ENCODE assay signal across 23 cellular contexts in the genomic region with DNA sequence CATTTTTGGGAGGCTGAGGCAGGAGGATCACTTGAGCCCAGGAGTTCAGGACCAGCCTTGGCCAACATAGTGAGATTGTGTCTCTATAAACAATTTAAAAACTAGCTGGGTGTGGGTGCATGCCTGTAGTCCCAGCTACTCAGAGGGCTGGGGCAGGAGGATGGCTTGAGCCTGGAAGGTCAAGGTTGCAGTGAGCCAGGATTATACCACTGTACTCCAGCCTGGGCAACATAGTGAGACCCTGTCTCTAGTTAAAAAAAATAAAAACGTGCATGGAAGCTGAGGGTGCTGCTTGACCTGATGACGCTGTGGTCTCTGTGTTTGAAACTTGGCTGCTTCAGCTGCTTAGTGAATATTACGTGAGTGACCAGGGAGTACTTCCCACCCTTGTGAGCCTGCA.
A peak's percentile ranks its signal among the peaks of the same experiment; 100 is the strongest.
DNase-seq lines count a peak whose midpoint lies in the region; ATAC-seq and TF ChIP-seq lines count a peak whose summit lies in the region.
"Had no signal": no experiment of that assay in that cellular context is flagged by ENCODE, and none has a peak within 500 bp of the region (broad histone marks: within the 10 kb centered on the region; RNA-seq: fewer than 3 reads in every experiment).

No MANE protein-coding gene starts in this region.

- intact Hi-C loops in CD4-positive, alpha-beta memory T cell (cut with micrococcal nuclease), result no loop called here
- intact Hi-C loops in OCI-LY7 (cut with micrococcal nuclease; ENCODE audit: unreplicated experiment), result no loop called here
- intact Hi-C loops in naive thymus-derived CD4-positive, alpha-beta T cell (cut with micrococcal nuclease), result loop anchor here in 1 of 2 donors (5.0 kb wide), 1 partner anchor 36 kb away; no protein-coding TSS in a partner anchor

- no peaks in the 10 kb centered on the region for H3K27me3 ChIP-seq in BLaER1
- no peaks in the 10 kb centered on the region for H3K27me3 ChIP-seq in CD4-positive, alpha-beta memory T cell (ENCODE audit: insufficient read depth, low read length)
- H3K27me3 ChIP-seq in naive thymus-derived CD4-positive, alpha-beta T cell (ENCODE audit: control insufficient read depth in 2 of 2, insufficient read depth in 2 of 2, low read length in 2 of 2), result no peaks in the 10 kb centered on the region
- H3K27me3 ChIP-seq: adrenal gland, left lung, ovary, transverse colon had no signal

- BruUV-seq in OCI-LY7 (replicated peaks; lab: Mats Ljungman, UMichigan), result no TSS peak

- TF ChIP-seq CTCF in OCI-LY7 (conservative IDR thresholded peaks at IDR 0.05; ENCODE audit: low read length), result no peak

- H3K4me1 ChIP-seq in BLaER1 (peaks cover 100% of the 10 kb centered on the region), OCI-LY7 (ENCODE audit: insufficient read depth, low read length, poor library complexity, severe bottlenecking) (peaks cover 71% of the 10 kb centered on the region)
- peaks cover 95% of the 10 kb centered on the region for H3K4me1 ChIP-seq in CD4-positive, alpha-beta memory T cell (ENCODE audit: insufficient read depth, low read length)
- peaks cover 63 to 68% of the 10 kb centered on the region in 2 donors for H3K4me1 ChIP-seq in naive thymus-derived CD4-positive, alpha-beta T cell (ENCODE audit: control insufficient read depth in 2 of 2, insufficient read depth in 2 of 2, low read length in 2 of 2)

- H3K27ac ChIP-seq in BLaER1, result peak overlapping the region; percentile 64
- no peak overlapping the region for H3K27ac ChIP-seq in CD4-positive, alpha-beta memory T cell (ENCODE audit: low read depth, low read length)
- no peak overlapping the region for H3K27ac ChIP-seq in OCI-LY7 (ENCODE audit: low read depth, low read length, poor library complexity, severe bottlenecking)
- no peak overlapping the region for H3K27ac ChIP-seq in naive thymus-derived CD4-positive, alpha-beta T cell (ENCODE audit: low read depth, low read length)
- H3K27ac ChIP-seq: ovary, RWPE1 had no signal

- H3K4me3 ChIP-seq in BLaER1 (no peak overlapping the region), OCI-LY7 (ENCODE audit: low read depth, low read length, poor library complexity, severe bottlenecking) (no peak overlapping the region)
- H3K4me3 ChIP-seq in CD4-positive, alpha-beta memory T cell (ENCODE audit: low read length in 2 of 2), result no peak overlapping the region
- no peak overlapping the region for H3K4me3 ChIP-seq in naive thymus-derived CD4-positive, alpha-beta T cell (ENCODE audit: low read length)
- H3K4me3 ChIP-seq: adrenal gland, left lung, ovary, transverse colon had no signal

- H3K4me2 ChIP-seq in BLaER1 (peak overlapping the region; percentile 85), OCI-LY7 (ENCODE audit: low read length) (peak overlapping the region; percentile 46; the same call in 1 of the 2 replicates)

- H3K9me2 ChIP-seq in OCI-LY7 (ENCODE audit: insufficient read depth, low read length), result no peaks in the 10 kb centered on the region

- no peak for DNase-seq in CD4-positive, alpha-beta memory T cell
- DNase-seq in OCI-LY7 (ENCODE audit: low spot score) (no peak), dermis blood vessel endothelial cell (no peak), mesenteric fat pad (ENCODE audit: low spot score) (no peak), HuH-7 (ENCODE audit: low spot score) (no peak)
- no peak for DNase-seq in naive thymus-derived CD4-positive, alpha-beta T cell
- DNase-seq: activated gamma-delta T cell treated with Interleukin-2 at 50 U/mL for 16 hours; activated T-cell treated with anti-CD3 and anti-CD28 coated beads, Interleukin-2, amount 50 U/mL, for 4 hours; adrenal gland; C1 segment of cervical spinal cord; DMS 273 treated with DMSO at 0.1 percent for 48 hours; left lung; mesendoderm; NCI-H1092 treated with DMSO at 0.1 percent for 48 hours; NCI-H1930; NCI-H526; ovary; transverse colon had no signal

- H3K36me3 Mint-ChIP-seq in CD4-positive, alpha-beta memory T cell, result peaks cover 14 to 51% of the 10 kb centered on the region in 2 donors
- H3K36me3 Mint-ChIP-seq in naive thymus-derived CD4-positive, alpha-beta T cell, result peaks cover 0 to 8% (median 5%) of the 10 kb centered on the region in 5 donors

- H3K9me3 Mint-ChIP-seq in CD4-positive, alpha-beta memory T cell, result peaks cover 0 to 1% (median 0%) of the 10 kb centered on the region in 8 donors
- H3K9me3 Mint-ChIP-seq in naive thymus-derived CD4-positive, alpha-beta T cell, result no peaks in the 10 kb centered on the region
- H3K9me3 Mint-ChIP-seq: activated T-cell treated with anti-CD3 and anti-CD28 coated beads, Interleukin-2, amount 50 U/mL, for 4 hours; brain; nephron; T-helper 1 cell treated with Interleukin-12 subunit alpha and Interleukin-12 subunit beta and Interleukin-4 antibody, amounts not matched to agents 30 μg/mL and 1 μg/mL, for 36 hours had no signal

- ATAC-seq in naive thymus-derived CD4-positive, alpha-beta T cell, result no peak
- ATAC-seq: activated T-cell treated with anti-CD3 and anti-CD28 coated beads, Interleukin-2, amount 50 U/mL, for 4 hours had no signal

- H3K79me2 ChIP-seq in OCI-LY7 (ENCODE audit: insufficient read depth, low read depth, low read length), result peaks cover 99% of the 10 kb centered on the region

- CTCF ChIA-PET in CD4-positive, alpha-beta memory T cell (lab: Charles Lee; ENCODE audit: partially characterized antibody), result interaction anchor here (0.9 kb wide), 1 partner anchor 80 kb away, joined by 4 read pairs; no protein-coding TSS in a partner anchor
- CTCF ChIA-PET in OCI-LY7 (lab: Charles Lee; ENCODE audit: unreplicated experiment), result no interaction called here
- CTCF ChIA-PET in naive thymus-derived CD4-positive, alpha-beta T cell (lab: Charles Lee), result interaction anchor here (0.5 to 2.5 kb wide), 2 partner anchors 42 to 81 kb away, joined by 4 to 10 read pairs; no protein-coding TSS in a partner anchor

- peaks cover 79 to 99% (median 88%) of the 10 kb centered on the region in 4 donors for H3K4me1 Mint-ChIP-seq in CD4-positive, alpha-beta memory T cell
- peaks cover 72 to 99% (median 94%) of the 10 kb centered on the region in 7 donors for H3K4me1 Mint-ChIP-seq in naive thymus-derived CD4-positive, alpha-beta T cell
- H3K4me1 Mint-ChIP-seq: nephron had no signal

- peak overlapping the region in 5 of 8 donors; percentile 8 to 66 (median 20) for H3K4me3 Mint-ChIP-seq in CD4-positive, alpha-beta memory T cell
- peak overlapping the region in 7 of 10 donors; percentile 11 to 63 (median 27) for H3K4me3 Mint-ChIP-seq in naive thymus-derived CD4-positive, alpha-beta T cell
- H3K4me3 Mint-ChIP-seq: activated T-cell treated with anti-CD3 and anti-CD28 coated beads, Interleukin-2, amount 50 U/mL, for 4 hours; brain; nephron; T-helper 1 cell treated with Interleukin-12 subunit alpha and Interleukin-12 subunit beta and Interleukin-4 antibody, amounts not matched to agents 30 μg/mL and 1 μg/mL, for 36 hours had no signal

- peak overlapping the region; percentile 7 to 85 (median 68) for H3K27ac Mint-ChIP-seq in CD4-positive, alpha-beta memory T cell
- H3K27ac Mint-ChIP-seq in naive thymus-derived CD4-positive, alpha-beta T cell, result peak overlapping the region in 7 of 9 donors; percentile 19 to 86 (median 72)
- H3K27ac Mint-ChIP-seq: nephron; T-helper 1 cell treated with Interleukin-12 subunit alpha and Interleukin-12 subunit beta and Interleukin-4 antibody, amounts not matched to agents 30 μg/mL and 1 μg/mL, for 36 hours had no signal

- H3K36me3 ChIP-seq in BLaER1, result peaks cover 56% of the 10 kb centered on the region
- H3K36me3 ChIP-seq in CD4-positive, alpha-beta memory T cell (ENCODE audit: insufficient read depth, low read length), result peaks cover 18% of the 10 kb centered on the region
- peaks cover 21% of the 10 kb centered on the region for H3K36me3 ChIP-seq in OCI-LY7 (ENCODE audit: insufficient read depth, low read length)
- peaks cover 0 to 2% (median 0%) of the 10 kb centered on the region in 3 experiments for H3K36me3 ChIP-seq in naive thymus-derived CD4-positive, alpha-beta T cell (ENCODE audit: control insufficient read depth in 2 of 3, insufficient read depth in 3 of 3, low read length in 3 of 3)
- H3K36me3 ChIP-seq: adrenal gland, left lung, ovary, transverse colon had no signal

- POLR2A ChIA-PET in CD4-positive, alpha-beta memory T cell (lab: Charles Lee; ENCODE audit: partially characterized antibody), result interaction anchor here (0.7 to 16.8 kb wide), 6 partner anchors 11 to 89 kb away, joined by 3 to 385 read pairs (median 4); no protein-coding TSS in a partner anchor
- POLR2A ChIA-PET in OCI-LY7 (lab: Charles Lee), result interaction anchor here (0.6 to 1.1 kb wide), 6 partner anchors 17 to 96 kb away, joined by 3 to 5 read pairs (median 4); no protein-coding TSS in a partner anchor
- POLR2A ChIA-PET in naive thymus-derived CD4-positive, alpha-beta T cell (lab: Charles Lee), result interaction anchor here (1.8 kb wide), 1 partner anchor 28 kb away, joined by 6 read pairs; no protein-coding TSS in a partner anchor

- H3K9me3 ChIP-seq in BLaER1 (no peaks in the 10 kb centered on the region), OCI-LY7 (ENCODE audit: low read length) (no peaks in the 10 kb centered on the region)
- no peaks in the 10 kb centered on the region for H3K9me3 ChIP-seq in CD4-positive, alpha-beta memory T cell (ENCODE audit: control insufficient read depth in 1 of 2, low read length in 2 of 2)
- H3K9me3 ChIP-seq in naive thymus-derived CD4-positive, alpha-beta T cell (ENCODE audit: control insufficient read depth in 2 of 3, low read length in 3 of 3), result no peaks in the 10 kb centered on the region
- H3K9me3 ChIP-seq: adrenal gland, left lung, ovary, transverse colon had no signal

- peaks cover 76% of the 10 kb centered on the region for H4K20me1 ChIP-seq in BLaER1
- peaks cover 41% of the 10 kb centered on the region for H4K20me1 ChIP-seq in OCI-LY7 (ENCODE audit: insufficient read depth, low read length)

- H3K27me3 Mint-ChIP-seq in CD4-positive, alpha-beta memory T cell, result no peaks in the 10 kb centered on the region
- no peaks in the 10 kb centered on the region for H3K27me3 Mint-ChIP-seq in naive thymus-derived CD4-positive, alpha-beta T cell
- H3K27me3 Mint-ChIP-seq: brain had no signal

- H2AFZ ChIP-seq in OCI-LY7 (ENCODE audit: low read length), result no peak overlapping the region

- H3K9ac ChIP-seq in BLaER1, result peak overlapping the region; percentile 37; the same call in 1 of the 2 replicates
